In the genomic region with DNA sequence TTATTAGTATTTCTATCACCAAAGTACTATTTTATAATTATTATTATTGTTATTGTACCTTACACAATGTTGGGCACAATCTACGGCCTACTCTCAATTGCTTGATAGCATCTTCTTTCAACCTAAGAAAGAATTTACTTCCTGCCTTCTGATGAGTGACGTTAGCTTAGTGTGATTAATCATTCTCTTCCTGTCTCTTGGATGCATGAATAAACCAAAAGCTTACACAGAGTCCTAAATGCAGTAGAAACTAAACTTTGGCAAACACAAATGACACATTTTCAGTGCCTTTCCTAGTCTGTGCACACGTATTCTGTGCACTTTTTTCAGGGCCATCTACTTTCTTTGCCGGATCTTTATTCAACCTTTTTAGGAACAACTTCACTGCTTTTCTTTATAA, we compare ENCODE assay signal across 1 cellular context.
TF ChIP-seq lines count a peak whose summit lies in the region.

No MANE protein-coding gene starts in this region.

TF ChIP-seq in HepG2, 621 proteins besides CTCF, POLR2A, EP300 and RAD21 (continued from another document):
- no peak for TF ChIP-seq TEF (CRISPR knock-in tag; IDR thresholded peaks at IDR 0.05)
TF ChIP-seq in HepG2: peak in this region for 1.
